ENCODE assay signal across 14 cellular contexts in genomic region chr2:65605427-65606058, GRCh38.
DNase-seq lines count a peak whose midpoint lies in the region; ATAC-seq and TF ChIP-seq lines count a peak whose summit lies in the region.
"Had no signal": no experiment of that assay in that cellular context is flagged by ENCODE, and none has a peak within 500 bp of the region (broad histone marks: within the 10 kb centered on the region; RNA-seq: fewer than 3 reads in every experiment).

No MANE protein-coding gene starts in this region.

- 80 to 93% (median 83%) methylated on average over 3 of the region's 3 CpGs for WGBS in spleen, 5 donors

- no peak for DNase-seq in T-helper 2 cell treated with Interferon-gamma antibody and Interleukin-4, amounts not matched to agents 5 μg/mL and 100 μg/mL, for 36 hours (ENCODE audit: low spot score)
- DNase-seq in T-helper 2 cell, result no peak
- DNase-seq in spleen, result no peak
- DNase-seq in stimulated activated naive CD4-positive, alpha-beta T cell (lab: John Stamatoyannopoulos, UW), result no peak
- DNase-seq in putamen (ENCODE audit: low spot score), result no peak
- DNase-seq in A172 (ENCODE audit: low spot score), result no peak
- DNase-seq: amygdala, glutamatergic neuron, left cardiac atrium, occipital lobe, T-helper 9 cell had no signal

- H3K36me3 Mint-ChIP-seq in T-helper 2 cell treated with Interferon-gamma antibody and Interleukin-4, amounts not matched to agents 5 μg/mL and 100 μg/mL, for 36 hours (ENCODE audit: low read depth), result no peaks in the 10 kb centered on the region

- H3K27me3 ChIP-seq in spleen (replicated peaks in 1 of 7), result no peaks in the 10 kb centered on the region

- no peak for TF ChIP-seq POLR2A in spleen (IDR thresholded peaks at IDR 0.05)

- peaks cover 11% of the 10 kb centered on the region for H3K4me1 Mint-ChIP-seq in T-helper 2 cell treated with Interferon-gamma antibody and Interleukin-4, amounts not matched to agents 5 μg/mL and 100 μg/mL, for 36 hours (ENCODE audit: low read depth)

- no peak overlapping the region for H3K4me3 ChIP-seq in spleen

- TF ChIP-seq CTCF in spleen (IDR thresholded peaks at IDR 0.05 in 8 of 11, conservative IDR thresholded peaks at IDR 0.05 in 3 of 11), result no peak

- ATAC-seq in GM21619 (IDR thresholded peaks at IDR 0.05; ENCODE audit: unreplicated experiment), result peak; percentile 35
- peak; percentile 42 for ATAC-seq in HG03520 (IDR thresholded peaks at IDR 0.05; ENCODE audit: unreplicated experiment)
- ATAC-seq: left cardiac atrium had no signal

- H3K4me3 Mint-ChIP-seq in T-helper 2 cell treated with Interferon-gamma antibody and Interleukin-4, amounts not matched to agents 5 μg/mL and 100 μg/mL, for 36 hours, result no peak overlapping the region

- H3K27ac ChIP-seq in spleen, result peak overlapping the region in 7 of 8 donors; percentile 39 to 79 (median 67)
- H3K27ac ChIP-seq: 22Rv1 had no signal

- H3K27me3 Mint-ChIP-seq in T-helper 2 cell treated with Interferon-gamma antibody and Interleukin-4, amounts not matched to agents 5 μg/mL and 100 μg/mL, for 36 hours (ENCODE audit: low read depth), result peaks cover 3% of the 10 kb centered on the region

- H3K27ac Mint-ChIP-seq in T-helper 2 cell treated with Interferon-gamma antibody and Interleukin-4, amounts not matched to agents 5 μg/mL and 100 μg/mL, for 36 hours, result peak overlapping the region; percentile 18

- H3K9me3 Mint-ChIP-seq in T-helper 2 cell treated with Interferon-gamma antibody and Interleukin-4, amounts not matched to agents 5 μg/mL and 100 μg/mL, for 36 hours, result no peaks in the 10 kb centered on the region

- H3K4me1 ChIP-seq in spleen, result peaks cover 0 to 37% (median 9%) of the 10 kb centered on the region in 6 donors

- H3K36me3 ChIP-seq in spleen, result no peaks in the 10 kb centered on the region

- intact Hi-C loops in spleen (cut with DNase I; ENCODE audit: low total_unique reads), result no loop called here

- H3K9me3 ChIP-seq in spleen, result no peaks in the 10 kb centered on the region
